In genomic region chrX:135596495-135596894, GRCh38 we compare ENCODE assay signal across 8 cellular contexts.
DNase-seq lines count a peak whose midpoint lies in the region; ATAC-seq and TF ChIP-seq lines count a peak whose summit lies in the region.

No MANE protein-coding gene starts in this region.

- H3K36me3 ChIP-seq in Peyer's patch = no peaks in the 10 kb centered on the region
- no peaks in the 10 kb centered on the region for H3K36me3 ChIP-seq in left ventricle myocardium inferior

- H3K9me3 ChIP-seq in Peyer's patch = no peaks in the 10 kb centered on the region
- H3K9me3 ChIP-seq in left ventricle myocardium inferior (replicated peaks) = no peaks in the 10 kb centered on the region

- intact Hi-C loops in left ventricle myocardium inferior (cut with micrococcal nuclease) = no loop called here

- DNase-seq in DMS53 (lab: John Stamatoyannopoulos, UW) (peak; percentile 83), Peyer's patch (peak; percentile 16 to 51 (median 48)), left ventricle myocardium inferior (peak; percentile 14), NCI-H2171 (lab: John Stamatoyannopoulos, UW) (no peak), left lobe of liver (ENCODE audit: low spot score) (no peak)
- DNase-seq in activated T-helper 9 cell treated with anti-CD3 and anti-CD28 coated beads, Interleukin-2, amount 50 U/mL, for 16 hours (ENCODE audit: low read depth) = peak; percentile 15
- peak; percentile 53 to 58 for DNase-seq in stimulated activated CD4-positive, alpha-beta T cell treated with anti-CD3 and anti-CD28 coated beads, Interleukin-2, amount 100 ng/mL, for 48 hours

- ATAC-seq in HG03432 (IDR thresholded peaks at IDR 0.05; ENCODE audit: unreplicated experiment) = peak; percentile 64
- ATAC-seq in left lobe of liver = no peak

- TF ChIP-seq POLR2A in Peyer's patch (IDR thresholded peaks at IDR 0.05) = no peak

- no peak overlapping the region for H3K27ac ChIP-seq in Peyer's patch
- H3K27ac ChIP-seq in left ventricle myocardium inferior (replicated peaks) = no peak overlapping the region

- H3K27me3 ChIP-seq in Peyer's patch (no peaks in the 10 kb centered on the region), left ventricle myocardium inferior (ENCODE audit: low read depth) (no peaks in the 10 kb centered on the region)

- TF ChIP-seq CTCF in Peyer's patch (IDR thresholded peaks at IDR 0.05) = peak in 4 of 6 experiments; percentile 37 to 47 (median 41)
- TF ChIP-seq CTCF in left ventricle myocardium inferior (IDR thresholded peaks at IDR 0.05; ENCODE audit: borderline replicate concordance) = peak; percentile 63

- H3K4me3 ChIP-seq in Peyer's patch = no peak overlapping the region
- no peak overlapping the region for H3K4me3 ChIP-seq in left ventricle myocardium inferior

- H3K4me1 ChIP-seq in Peyer's patch = no peaks in the 10 kb centered on the region
- no peaks in the 10 kb centered on the region for H3K4me1 ChIP-seq in left ventricle myocardium inferior

Comparison
In these comparisons a context has a peak if more than half of its experiments do, and no peak if none do; other contexts are left out.
1. DNase-seq: peak in DMS53 (single experiment), Peyer's patch (3 of 3), activated T-helper 9 cell treated with anti-CD3 and anti-CD28 coated beads, Interleukin-2, amount 50 U/mL, for 16 hours (single experiment), left ventricle myocardium inferior (single experiment) and stimulated activated CD4-positive, alpha-beta T cell treated with anti-CD3 and anti-CD28 coated beads, Interleukin-2, amount 100 ng/mL, for 48 hours (2 of 2); none in NCI-H2171 (single experiment) and left lobe of liver (single experiment).